Comparison of ENCODE assay signal across 1 cellular context in the genomic region with DNA sequence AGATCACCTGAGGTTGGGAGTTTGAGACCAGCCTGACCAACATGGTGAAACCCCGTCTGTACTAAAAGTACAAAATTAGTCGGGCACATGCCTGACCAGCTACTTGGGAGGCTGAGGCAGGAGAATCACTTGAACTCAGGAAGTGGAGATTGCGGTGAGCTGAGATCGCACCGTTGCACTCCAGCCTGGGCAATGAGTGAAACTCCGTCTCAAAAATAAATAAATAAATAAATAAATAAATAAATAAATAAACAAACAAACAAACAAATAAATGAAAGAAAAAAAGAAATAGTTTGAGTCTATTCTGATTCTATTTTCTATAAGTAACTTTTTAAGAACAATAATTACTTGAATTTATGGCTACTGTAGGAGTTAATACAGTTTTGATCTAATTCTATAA. TPM values are rescaled to one million over a fixed set of nuclear protein-coding genes. Genes with fewer than 3 reads are reported as not detected.
"Had no signal": no experiment of that assay in that cellular context is flagged by ENCODE, and none has a peak within 500 bp of the region (broad histone marks: within the 10 kb centered on the region; RNA-seq: fewer than 3 reads in every experiment).

No MANE protein-coding gene starts in this region.

RNA-seq across cellular contexts. Expression of a gene that starts 6.3 kb away (rescaled TPM):
- total RNA-seq: LHCN-M2 had no signal
